Comparison of ENCODE assay signal across 28 cellular contexts in genomic region chr6:130693944-130694343, GRCh38.
"Had no signal": no experiment of that assay in that cellular context is flagged by ENCODE, and none has a peak within 500 bp of the region (broad histone marks: within the 10 kb centered on the region; RNA-seq: fewer than 3 reads in every experiment).

No MANE protein-coding gene starts in this region.

- H3K27ac Mint-ChIP-seq: activated CD4-positive, alpha-beta memory T cell treated with anti-CD3 and anti-CD28 coated beads, Interleukin-2, amount 10 ng/mL, durations not matched to agents 7 days and 5 days; activated CD4-positive, alpha-beta T cell treated with anti-CD3 and anti-CD28 coated beads, Interleukin-2, amount 10 ng/mL, durations not matched to agents 7 days and 5 days; activated CD8-positive, alpha-beta memory T cell treated with anti-CD3 and anti-CD28 coated beads, Interleukin-2, amount 10 ng/mL, durations not matched to agents 7 days and 5 days; activated naive CD8-positive, alpha-beta T cell treated with anti-CD3 and anti-CD28 coated beads, Interleukin-2, amount 10 ng/mL, durations not matched to agents 7 days and 5 days; natural killer cell treated with Interleukin-12 subunit alpha and Interleukin-12 subunit beta and Interleukin-15 and Interleukin-18, amount 100 ng/mL, for 72 hours; stimulated activated memory B cell treated with anti-CD40 and anti-IgM and Interleukin-4, amounts not matched to agents 10 μg/mL and 1 μg/mL and 100 μg/mL, for 72 hours; stimulated activated naive CD8-positive, alpha-beta T cell treated with anti-CD3 and anti-CD28 coated beads, Interleukin-15, amount 100 ng/mL, for 72 hours had no signal

- ATAC-seq: activated CD8-positive, alpha-beta memory T cell treated with anti-CD3 and anti-CD28 coated beads, Interleukin-2, amount 10 ng/mL, durations not matched to agents 7 days and 5 days; left lung; natural killer cell treated with Interleukin-12 subunit alpha and Interleukin-12 subunit beta and Interleukin-15 and Interleukin-18, amount 100 ng/mL, for 72 hours; right lobe of liver; stimulated activated memory B cell treated with anti-CD40 and anti-IgM and Interleukin-4, amounts not matched to agents 10 μg/mL and 1 μg/mL and 100 μg/mL, for 72 hours; stimulated activated naive CD8-positive, alpha-beta T cell treated with anti-CD3 and anti-CD28 coated beads, Interleukin-15, amount 100 ng/mL, for 72 hours had no signal

- H3K4me1 ChIP-seq: ascending aorta, colonic mucosa, left lung, right lobe of liver had no signal

- H3K4me3 Mint-ChIP-seq: activated CD4-positive, alpha-beta memory T cell treated with anti-CD3 and anti-CD28 coated beads, Interleukin-2, amount 10 ng/mL, durations not matched to agents 7 days and 5 days; activated CD4-positive, alpha-beta T cell treated with anti-CD3 and anti-CD28 coated beads, Interleukin-2, amount 10 ng/mL, durations not matched to agents 7 days and 5 days; activated CD8-positive, alpha-beta memory T cell treated with anti-CD3 and anti-CD28 coated beads, Interleukin-2, amount 10 ng/mL, durations not matched to agents 7 days and 5 days; activated naive CD8-positive, alpha-beta T cell treated with anti-CD3 and anti-CD28 coated beads, Interleukin-2, amount 10 ng/mL, durations not matched to agents 7 days and 5 days; brain; natural killer cell treated with Interleukin-12 subunit alpha and Interleukin-12 subunit beta and Interleukin-15 and Interleukin-18, amount 100 ng/mL, for 72 hours; stimulated activated memory B cell treated with anti-CD40 and anti-IgM and Interleukin-4, amounts not matched to agents 10 μg/mL and 1 μg/mL and 100 μg/mL, for 72 hours; stimulated activated naive CD8-positive, alpha-beta T cell treated with anti-CD3 and anti-CD28 coated beads, Interleukin-15, amount 100 ng/mL, for 72 hours had no signal

- H3K4me3 ChIP-seq: ascending aorta, cardiac muscle cell, colonic mucosa, left lung, lung, right lobe of liver, skin epidermis, upper lobe of left lung had no signal

- H3K27ac ChIP-seq: ascending aorta, cardiac muscle cell, colonic mucosa, left lung, right lobe of liver, skin epidermis, upper lobe of left lung, VCaP had no signal

- H3K4me1 Mint-ChIP-seq: stimulated activated memory B cell treated with anti-CD40 and anti-IgM and Interleukin-4, amounts not matched to agents 10 μg/mL and 1 μg/mL and 100 μg/mL, for 72 hours had no signal

- DNase-seq: activated CD4-positive, alpha-beta memory T cell treated with anti-CD3 and anti-CD28 coated beads, Interleukin-2, amount 10 ng/mL, durations not matched to agents 7 days and 5 days; activated CD4-positive, alpha-beta T cell treated with anti-CD3 and anti-CD28 coated beads for 1 hour; activated CD4-positive, alpha-beta T cell treated with anti-CD3 and anti-CD28 coated beads, Interleukin-2, amount 10 ng/mL, durations not matched to agents 7 days and 5 days; activated CD8-positive, alpha-beta memory T cell treated with anti-CD3 and anti-CD28 coated beads, Interleukin-2, amount 10 ng/mL, durations not matched to agents 7 days and 5 days; activated naive CD4-positive, alpha-beta T cell treated with Interleukin-2 at 50 U/mL for 16 hours; activated naive CD8-positive, alpha-beta T cell treated with anti-CD3 and anti-CD28 coated beads, Interleukin-2, amount 10 ng/mL, durations not matched to agents 7 days and 5 days; activated T-cell treated with anti-CD3 and anti-CD28 coated beads, Interleukin-2, amount 50 U/mL, for 48 hours; cerebellar nuclear complex; colonic mucosa; effector CD8-positive, alpha-beta T cell; left lung; mesendoderm; right lobe of liver; stimulated activated CD4-positive, alpha-beta T cell treated with anti-CD3 and anti-CD28 coated beads, Interleukin-4, amount 100 ng/mL, for 24 hours; stimulated activated naive CD8-positive, alpha-beta T cell treated with anti-CD3 and anti-CD28 coated beads, Interleukin-15, amount 100 ng/mL, for 72 hours; substantia nigra; T-helper 9 cell; upper lobe of left lung had no signal

- H3K27me3 Mint-ChIP-seq: activated CD4-positive, alpha-beta memory T cell treated with anti-CD3 and anti-CD28 coated beads, Interleukin-2, amount 10 ng/mL, durations not matched to agents 7 days and 5 days; activated CD4-positive, alpha-beta T cell treated with anti-CD3 and anti-CD28 coated beads, Interleukin-2, amount 10 ng/mL, durations not matched to agents 7 days and 5 days; activated CD8-positive, alpha-beta memory T cell treated with anti-CD3 and anti-CD28 coated beads, Interleukin-2, amount 10 ng/mL, durations not matched to agents 7 days and 5 days; activated naive CD8-positive, alpha-beta T cell treated with anti-CD3 and anti-CD28 coated beads, Interleukin-2, amount 10 ng/mL, durations not matched to agents 7 days and 5 days; natural killer cell treated with Interleukin-12 subunit alpha and Interleukin-12 subunit beta and Interleukin-15 and Interleukin-18, amount 100 ng/mL, for 72 hours; stimulated activated memory B cell treated with anti-CD40 and anti-IgM and Interleukin-4, amounts not matched to agents 10 μg/mL and 1 μg/mL and 100 μg/mL, for 72 hours; stimulated activated naive CD8-positive, alpha-beta T cell treated with anti-CD3 and anti-CD28 coated beads, Interleukin-15, amount 100 ng/mL, for 72 hours had no signal

- FAIRE-seq: frontal cortex, TTC549 had no signal

- H3K9me3 ChIP-seq: ascending aorta, colonic mucosa, left lung, right lobe of liver, upper lobe of left lung had no signal

- H3K36me3 ChIP-seq: ascending aorta, cardiac muscle cell, colonic mucosa, left lung, right lobe of liver, upper lobe of left lung had no signal

- H3K9me3 Mint-ChIP-seq: natural killer cell treated with Interleukin-12 subunit alpha and Interleukin-12 subunit beta and Interleukin-15 and Interleukin-18, amount 100 ng/mL, for 72 hours; stimulated activated memory B cell treated with anti-CD40 and anti-IgM and Interleukin-4, amounts not matched to agents 10 μg/mL and 1 μg/mL and 100 μg/mL, for 72 hours had no signal

- H3K36me3 Mint-ChIP-seq: brain; stimulated activated memory B cell treated with anti-CD40 and anti-IgM and Interleukin-4, amounts not matched to agents 10 μg/mL and 1 μg/mL and 100 μg/mL, for 72 hours had no signal

- H3K27me3 ChIP-seq: ascending aorta, colonic mucosa, left lung, right lobe of liver, upper lobe of left lung had no signal
